8 cellular contexts compared by ENCODE assay signal in genomic region chr3:15405448-15406050, GRCh38. TPM values are rescaled to one million over a fixed set of nuclear protein-coding genes. Genes with fewer than 3 reads are reported as not detected.
DNase-seq lines count a peak whose midpoint lies in the region; ATAC-seq and TF ChIP-seq lines count a peak whose summit lies in the region.

No MANE protein-coding gene starts in this region.

- POLR2A ChIA-PET in naive thymus-derived CD8-positive, alpha-beta T cell (lab: Charles Lee), result no interaction called here

- intact Hi-C loops in esophagus squamous epithelium (cut with DNase I), result no loop called here

- peaks cover 0 to 21% (median 2%) of the 10 kb centered on the region in 4 donors for H3K4me1 Mint-ChIP-seq in naive thymus-derived CD8-positive, alpha-beta T cell

- no peaks in the 10 kb centered on the region for H3K9me3 Mint-ChIP-seq in naive thymus-derived CD8-positive, alpha-beta T cell

- no peak overlapping the region for H3K27ac ChIP-seq in esophagus squamous epithelium

- H3K36me3 ChIP-seq in esophagus squamous epithelium, result peaks cover 0 to 20% (median 0%) of the 10 kb centered on the region in 3 donors

- DNase-seq in AG09309 (ENCODE audit: low read depth) (peak; percentile 27), SK-N-DZ (ENCODE audit: low spot score) (peak; percentile 73), esophagus squamous epithelium (lab: John Stamatoyannopoulos, UW) (no peak)
- DNase-seq in naive thymus-derived CD8-positive, alpha-beta T cell, result peak in 5 of 10 donors; percentile 19 to 63 (median 46)

- peak overlapping the region in 1 of 10 donors; percentile 11 for H3K27ac Mint-ChIP-seq in naive thymus-derived CD8-positive, alpha-beta T cell

- peaks cover 0 to 20% (median 0%) of the 10 kb centered on the region in 3 donors for H3K36me3 Mint-ChIP-seq in naive thymus-derived CD8-positive, alpha-beta T cell

- no peaks in the 10 kb centered on the region for H3K27me3 ChIP-seq in esophagus squamous epithelium

- no peak for TF ChIP-seq POLR2A in esophagus squamous epithelium (IDR thresholded peaks at IDR 0.05)

- H3K4me3 Mint-ChIP-seq in naive thymus-derived CD8-positive, alpha-beta T cell, result no peak overlapping the region

- H3K9me3 ChIP-seq in esophagus squamous epithelium, result no peaks in the 10 kb centered on the region

- 35 to 36% methylated on average over 3 of the region's 3 CpGs for WGBS in esophagus squamous epithelium, 2 donors

- no peak overlapping the region for H3K4me3 ChIP-seq in AG09309 (ENCODE audit: control insufficient read depth, low read depth, low read length)
- no peak overlapping the region for H3K4me3 ChIP-seq in esophagus squamous epithelium

- no peaks in the 10 kb centered on the region for H3K4me1 ChIP-seq in esophagus squamous epithelium

- no peaks in the 10 kb centered on the region for H3K27me3 Mint-ChIP-seq in naive thymus-derived CD8-positive, alpha-beta T cell

- TF ChIP-seq CTCF in AG09309 (IDR thresholded peaks at IDR 0.05; ENCODE audit: control insufficient read depth, insufficient read depth, low read depth, low read length, missing control alignments), result peak; percentile 53
- peak; percentile 33; the same call in 1 of the 2 replicates for TF ChIP-seq CTCF in GM12874 (IDR thresholded peaks at IDR 0.05; ENCODE audit: insufficient read depth, low read depth, low read length)
- peak; percentile 78 for TF ChIP-seq CTCF in LNCAP (IDR thresholded peaks at IDR 0.05)
- peak; percentile 22 to 66 (median 50) for TF ChIP-seq CTCF in esophagus squamous epithelium (IDR thresholded peaks at IDR 0.05)

- peak; percentile 75 to 76 for ATAC-seq in naive thymus-derived CD8-positive, alpha-beta T cell
- no peak for ATAC-seq in HG02973 (IDR thresholded peaks at IDR 0.05; ENCODE audit: unreplicated experiment)
- no peak for ATAC-seq in GM21576 (IDR thresholded peaks at IDR 0.05; ENCODE audit: unreplicated experiment)

RNA-seq across cellular contexts. Expression of gene METTL6, which starts 21.8 kb away (rescaled TPM):
- 39.9 and 42.4 TPM in 2 replicates for polyA plus RNA-seq in SK-N-DZ (2014; cell fraction: cytosol; rRNA removed)
- 21.4 and 25.9 TPM in 2 replicates for polyA plus RNA-seq in SK-N-DZ (2014; cell fraction: nucleus; rRNA removed)
- 10 to 100 TPM in 2 of 4 donors, 1 to 10 TPM in 2; 5.8 to 16.4 (median 12.9) TPM for total RNA-seq in esophagus squamous epithelium
- 10 to 100 TPM; 15.6 to 16.9 TPM for total RNA-seq in naive thymus-derived CD8-positive, alpha-beta T cell
- 10 to 100 TPM; 14.8 to 22.2 (median 18.3) TPM for polyA plus RNA-seq in naive thymus-derived CD8-positive, alpha-beta T cell

RNA-seq across cellular contexts. Expression of gene EAF1, which starts 21.8 kb away (rescaled TPM):
- polyA plus RNA-seq in SK-N-DZ (2014; cell fraction: cytosol; rRNA removed), result 38.8 and 43.8 TPM in 2 replicates
- polyA plus RNA-seq in SK-N-DZ (2014; cell fraction: nucleus; rRNA removed), result 13.9 and 14.0 TPM in 2 replicates
- 10 to 100 TPM; 15.8 to 23.5 (median 21.0) TPM for total RNA-seq in esophagus squamous epithelium
- 10 to 100 TPM; 15.8 to 17.5 TPM for total RNA-seq in naive thymus-derived CD8-positive, alpha-beta T cell
- polyA plus RNA-seq in naive thymus-derived CD8-positive, alpha-beta T cell, result 1 to 10 TPM; 4.6 to 7.7 (median 5.2) TPM

Comparison
In these comparisons a context has a peak if more than half of its experiments do, and no peak if none do; other contexts are left out.
1. ATAC-seq: peak in naive thymus-derived CD8-positive, alpha-beta T cell (2 of 2); none in HG02973 (single experiment) and GM21576 (single experiment).
2. Peak in every context shown above with its lines, with median percentiles within 50 percentile points of each other: CTCF ChIP-seq.